Comparison of ENCODE assay signal across 9 cellular contexts in the genomic region with DNA sequence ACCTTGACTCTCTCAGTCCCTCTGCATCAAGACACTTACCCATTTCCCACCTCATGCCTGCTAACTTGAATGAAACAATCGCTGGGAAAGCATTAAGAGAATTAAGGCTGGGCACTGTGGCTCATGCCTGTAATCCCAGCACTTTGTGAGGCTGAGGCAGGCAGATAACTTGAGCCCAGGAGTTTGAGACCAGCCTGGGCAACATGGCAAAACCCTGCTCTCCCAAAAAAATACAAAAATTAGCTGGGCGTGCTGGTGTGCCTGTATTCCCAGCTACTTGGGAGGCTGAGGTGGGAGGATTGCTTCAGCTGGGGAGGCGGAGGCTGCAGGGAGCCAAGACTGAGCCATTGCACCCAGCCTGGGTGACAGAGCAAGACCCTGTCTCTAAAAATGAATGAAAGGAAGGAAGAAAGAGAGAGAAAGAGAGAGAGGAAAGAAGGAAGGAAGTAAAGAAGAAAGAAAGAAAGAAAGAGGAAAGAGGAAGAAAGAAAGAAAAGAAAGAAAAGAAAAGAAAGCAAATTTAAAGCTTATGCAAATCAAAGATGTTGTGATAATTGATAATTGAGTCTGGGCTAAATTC. TPM values are rescaled to one million over a fixed set of nuclear protein-coding genes. Genes with fewer than 3 reads are reported as not detected.
DNase-seq lines count a peak whose midpoint lies in the region; ATAC-seq, FAIRE-seq and TF ChIP-seq lines count a peak whose summit lies in the region.
"Had no signal": no experiment of that assay in that cellular context is flagged by ENCODE, and none has a peak within 500 bp of the region (broad histone marks: within the 10 kb centered on the region; RNA-seq: fewer than 3 reads in every experiment).

No MANE protein-coding gene starts in this region.

- no peak for TF ChIP-seq POLR2A in A549 (IDR thresholded peaks at IDR 0.05; ENCODE audit: low read length)

- no peak for TF ChIP-seq EP300 in A549 (IDR thresholded peaks at IDR 0.05)

- POLR2A ChIA-PET in A549 (lab: Yijun Ruan, JAX), result interaction anchor here (1.1 to 3.5 kb wide), 12 partner anchors 8 to 252 kb away, joined by 3 to 51 read pairs (median 7); a partner anchor contains a TSS

- 5% methylated on average over 3 of the region's 3 CpGs for WGBS in A549 (ENCODE audit: missing lambda C conversion rate)

- H3K36me3 Mint-ChIP-seq in progenitor cell of endocrine pancreas (ENCODE audit: insufficient read depth), result no peaks in the 10 kb centered on the region

- peak overlapping the region; percentile 94 for H3K4me2 ChIP-seq in A549

- peak overlapping the region; percentile 63 for H3K4me3 ChIP-seq in A549
- peak overlapping the region; percentile 37 for H3K4me3 ChIP-seq in HUES6 (ENCODE audit: low read depth, low read length)
- peak overlapping the region; percentile 70 for H3K4me3 ChIP-seq in coronary artery
- H3K4me3 ChIP-seq in mucosa of stomach (ENCODE audit: low read length), result no peak overlapping the region

- H3K27ac Mint-ChIP-seq in progenitor cell of endocrine pancreas, result no peak overlapping the region

- TF ChIP-seq RAD21 in A549 (conservative IDR thresholded peaks at IDR 0.05 in 1 of 2, IDR thresholded peaks at IDR 0.05 in 1 of 2), result no peak

- H3K4me1 ChIP-seq in A549 (peaks cover 79% of the 10 kb centered on the region), HUES6 (ENCODE audit: control insufficient read depth, insufficient read depth, low read length) (peaks cover 33% of the 10 kb centered on the region), mucosa of stomach (ENCODE audit: control insufficient read depth, insufficient read depth, low read length) (peaks cover 28% of the 10 kb centered on the region)

- no peak overlapping the region for H3K4me3 Mint-ChIP-seq in progenitor cell of endocrine pancreas (ENCODE audit: low read depth)

- no peak for DNase-seq in A549 (ENCODE audit: low read depth in 1 of 2, low spot score in 1 of 2)
- DNase-seq in coronary artery (ENCODE audit: low spot score), result no peak
- no peak for DNase-seq in NCI-H774 (lab: John Stamatoyannopoulos, UW)
- DNase-seq in GF-D8 (lab: John Stamatoyannopoulos, UW), result no peak
- DNase-seq in progenitor cell of endocrine pancreas (ENCODE audit: low spot score, unreplicated experiment), result no peak
- no peak for DNase-seq in GM13976 (ENCODE audit: low spot score)

- no peaks in the 10 kb centered on the region; the same call in 2 of the 3 replicates for H3K9me3 ChIP-seq in A549
- H3K9me3 ChIP-seq in HUES6 (ENCODE audit: control insufficient read depth, insufficient read depth, low read depth, low read length), result peaks cover 2% of the 10 kb centered on the region
- no peaks in the 10 kb centered on the region for H3K9me3 ChIP-seq in mucosa of stomach (ENCODE audit: control insufficient read depth, low read length)

- in situ Hi-C loops in GM13976 (cut with MboI; ENCODE audit: low sequenced_read_pairs, unreplicated experiment), result no loop called here

- peaks cover 35% of the 10 kb centered on the region for H3K27me3 Mint-ChIP-seq in progenitor cell of endocrine pancreas

- FAIRE-seq in A549 (lab: Jason Lieb, UNC), result no peak

- no peak for ATAC-seq in A549

- peak overlapping the region; percentile 94 to 95 for H3K27ac ChIP-seq in A549
- no peak overlapping the region for H3K27ac ChIP-seq in HUES6 (ENCODE audit: low read depth, low read length)
- H3K27ac ChIP-seq in coronary artery, result peak overlapping the region; percentile 82 to 92
- H3K27ac ChIP-seq: HL-60 had no signal

- H3K36me3 ChIP-seq in HUES6 (ENCODE audit: control insufficient read depth, insufficient read depth, low read length) (peaks cover 14% of the 10 kb centered on the region; the same call in 1 of the 2 replicates), mucosa of stomach (ENCODE audit: control insufficient read depth, insufficient read depth, low read length) (no peaks in the 10 kb centered on the region)

- peaks cover 18% of the 10 kb centered on the region for H3K4me1 Mint-ChIP-seq in progenitor cell of endocrine pancreas (ENCODE audit: low read depth)

- H3K27me3 ChIP-seq in HUES6 (ENCODE audit: control insufficient read depth, insufficient read depth, low read length) (no peaks in the 10 kb centered on the region), mucosa of stomach (ENCODE audit: control insufficient read depth, insufficient read depth, low read length) (peaks cover 18% of the 10 kb centered on the region)

- CTCF ChIA-PET in A549 (lab: Yijun Ruan, JAX), result interaction anchor here (0.5 to 32.8 kb wide), 10 partner anchors 9 to 250 kb away, joined by 3 to 600 read pairs (median 4); no protein-coding TSS in a partner anchor

- no peak for TF ChIP-seq CTCF in A549 (IDR thresholded peaks at IDR 0.05)
- no peak for TF ChIP-seq CTCF in coronary artery (IDR thresholded peaks at IDR 0.05)
- no peak for TF ChIP-seq CTCF in progenitor cell of endocrine pancreas (IDR thresholded peaks at IDR 0.05; ENCODE audit: unreplicated experiment)
- no peak for TF ChIP-seq CTCF in GM13976 (IDR thresholded peaks at IDR 0.05; ENCODE audit: borderline replicate concordance, control extremely low read depth, extremely low read depth, insufficient read depth, missing control alignments)

- no peaks in the 10 kb centered on the region for H3K9me3 Mint-ChIP-seq in progenitor cell of endocrine pancreas (ENCODE audit: low read depth)

- H3K9ac ChIP-seq in HUES6 (ENCODE audit: low read length) (peak overlapping the region; percentile 50), mucosa of stomach (ENCODE audit: low read length) (peak overlapping the region; percentile 28)

TF ChIP-seq in A549, 52 proteins besides CTCF, POLR2A, EP300 and RAD21:
- peak; percentile 63; the same call in 1 of the 2 replicates for TF ChIP-seq FOSB (CRISPR knock-in tag; IDR thresholded peaks at IDR 0.05)
- TF ChIP-seq, protein P1, sequence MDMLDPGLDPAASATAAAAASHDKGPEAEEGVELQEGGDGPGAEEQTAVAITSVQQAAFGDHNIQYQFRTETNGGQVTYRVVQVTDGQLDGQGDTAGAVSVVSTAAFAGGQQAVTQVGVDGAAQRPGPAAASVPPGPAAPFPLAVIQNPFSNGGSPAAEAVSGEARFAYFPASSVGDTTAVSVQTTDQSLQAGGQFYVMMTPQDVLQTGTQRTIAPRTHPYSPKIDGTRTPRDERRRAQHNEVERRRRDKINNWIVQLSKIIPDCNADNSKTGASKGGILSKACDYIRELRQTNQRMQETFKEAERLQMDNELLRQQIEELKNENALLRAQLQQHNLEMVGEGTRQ (IDR thresholded peaks at IDR 0.05), result 0 out of 2 replicates have a peak, but pooled peaks have one; percentile 17
- TF ChIP-seq HOXA7 (CRISPR knock-in tag; IDR thresholded peaks at IDR 0.05), result peak; percentile 85; the same call in 1 of the 2 replicates
- no peak for TF ChIP-seq MAFK (IDR thresholded peaks at IDR 0.05; ENCODE audit: partially characterized antibody)
- 0 out of 2 replicates have a peak, but pooled peaks have one; percentile 16 for TF ChIP-seq GATA3 (IDR thresholded peaks at IDR 0.05; ENCODE audit: borderline replicate concordance)
- no peak for TF ChIP-seq RCOR1 (IDR thresholded peaks at IDR 0.05; ENCODE audit: low read depth, low read length)
- 0 out of 2 replicates have a peak, but pooled peaks have one; percentile 13 for TF ChIP-seq TFCP2L1 (CRISPR knock-in tag; IDR thresholded peaks at IDR 0.05)

RNA-seq across cellular contexts. Expression of a gene that starts 0.6 kb away (rescaled TPM):
- polyA plus RNA-seq in A549 (2011; rRNA removed) (300 and 355 TPM in 2 replicates), A549 (2017; fragmentation: RNase III; extraction: RNeasy Plus Mini Kit Qiagen cat#74134 plus additional on column Dnase treatment) (286 to 399 TPM (median 346 TPM) in 3 replicates)
- 315 and 419 TPM in 2 replicates for polyA plus RNA-seq in A549 (2012; cell fraction: cytosol; rRNA removed)
- 684 and 700 TPM in 2 replicates for polyA plus RNA-seq in A549 (2012; cell fraction: nucleus; rRNA removed)
- polyA minus RNA-seq in A549 (2011; rRNA and poly(A)+ RNA removed), result 377 and 382 TPM in 2 replicates
- total RNA-seq in progenitor cell of endocrine pancreas, result 0.11 and 0.14 TPM in 2 replicates

RNA-seq across cellular contexts. Expression of a gene that starts 26.7 kb away (rescaled TPM):
- 107 and 128 TPM in 2 replicates for polyA plus RNA-seq in A549 (2011; rRNA removed)
- polyA plus RNA-seq in A549 (2012; cell fraction: cytosol; rRNA removed), result 163 and 166 TPM in 2 replicates
- 79.8 and 104 TPM in 2 replicates for polyA plus RNA-seq in A549 (2012; cell fraction: nucleus; rRNA removed)
- polyA plus RNA-seq in A549 (2017; fragmentation: RNase III; extraction: RNeasy Plus Mini Kit Qiagen cat#74134 plus additional on column Dnase treatment), result 181 to 187 TPM (median 182 TPM) in 3 replicates
- polyA minus RNA-seq in A549 (2011; rRNA and poly(A)+ RNA removed), result 48.5 and 54.1 TPM in 2 replicates
- total RNA-seq in progenitor cell of endocrine pancreas, result 61.3 and 66.5 TPM in 2 replicates

RNA-seq across cellular contexts. Expression of a gene that starts 37.8 kb away (rescaled TPM):
- polyA plus RNA-seq in A549 (2011; rRNA removed) (0.16 and 0.21 TPM in 2 replicates), A549 (2017; fragmentation: RNase III; extraction: RNeasy Plus Mini Kit Qiagen cat#74134 plus additional on column Dnase treatment) (1.4 to 2.7 TPM (median 2.0 TPM) in 3 replicates)
- 0.42 and 0.73 TPM in 2 replicates for polyA plus RNA-seq in A549 (2012; cell fraction: cytosol; rRNA removed)
- 0.97 and 1.7 TPM in 2 replicates for polyA plus RNA-seq in A549 (2012; cell fraction: nucleus; rRNA removed)
- 0.17 TPM in 1 of 2 replicates, not detected in the other for polyA minus RNA-seq in A549 (2011; rRNA and poly(A)+ RNA removed)
- 0.96 and 1.8 TPM in 2 replicates for total RNA-seq in progenitor cell of endocrine pancreas

RNA-seq across cellular contexts. Expression of a gene that starts 42.3 kb away (rescaled TPM):
- polyA plus RNA-seq in A549 (2011; rRNA removed) (3.9 and 5.2 TPM in 2 replicates), A549 (2017; fragmentation: RNase III; extraction: RNeasy Plus Mini Kit Qiagen cat#74134 plus additional on column Dnase treatment) (15.6 to 17.8 TPM (median 16.5 TPM) in 3 replicates)
- polyA plus RNA-seq in A549 (2012; cell fraction: cytosol; rRNA removed), result 3.2 and 4.2 TPM in 2 replicates
- 8.2 and 9.8 TPM in 2 replicates for polyA plus RNA-seq in A549 (2012; cell fraction: nucleus; rRNA removed)
- polyA minus RNA-seq in A549 (2011; rRNA and poly(A)+ RNA removed), result 8.1 and 14.2 TPM in 2 replicates
- total RNA-seq in progenitor cell of endocrine pancreas, result 19.3 and 22.0 TPM in 2 replicates

RNA-seq across cellular contexts. Expression of a gene that starts 52.5 kb away (rescaled TPM):
- polyA plus RNA-seq in A549 (2011; rRNA removed) (0.03 and 0.05 TPM in 2 replicates), A549 (2017; fragmentation: RNase III; extraction: RNeasy Plus Mini Kit Qiagen cat#74134 plus additional on column Dnase treatment) (0.07 to 0.12 TPM in 2 of 3 replicates, not detected in the other)
- polyA plus RNA-seq in A549 (2012; cell fraction: cytosol; rRNA removed), result 0.03 and 0.04 TPM in 2 replicates
- polyA plus RNA-seq in A549 (2012; cell fraction: nucleus; rRNA removed), result 0.09 and 0.18 TPM in 2 replicates
- not detected in 2 replicates for polyA minus RNA-seq in A549 (2011; rRNA and poly(A)+ RNA removed)
- not detected in 2 replicates for total RNA-seq in progenitor cell of endocrine pancreas
